ENCODE assay signal across 19 cellular contexts in genomic region chr6:12592634-12593033, GRCh38.
DNase-seq lines count a peak whose midpoint lies in the region; ATAC-seq, FAIRE-seq and TF ChIP-seq lines count a peak whose summit lies in the region.
"Had no signal": no experiment of that assay in that cellular context is flagged by ENCODE, and none has a peak within 500 bp of the region (broad histone marks: within the 10 kb centered on the region; RNA-seq: fewer than 3 reads in every experiment).

No MANE protein-coding gene starts in this region.

- peak; percentile 43 to 75; a peak in 4 of 6 replicates for ATAC-seq in A549
- ATAC-seq in GM19023 (IDR thresholded peaks at IDR 0.05; ENCODE audit: unreplicated experiment): no peak
- ATAC-seq: activated naive CD8-positive, alpha-beta T cell treated with anti-CD3 and anti-CD28 coated beads, Interleukin-2, amount 50 U/mL, for 24 hours had no signal

- no peaks in the 10 kb centered on the region for H3K36me3 Mint-ChIP-seq in MCF 10A (ENCODE audit: insufficient read depth, unreplicated experiment)

- intact Hi-C loops in MCF 10A (cut with micrococcal nuclease): no loop called here
- intact Hi-C loops in stomach (cut with DNase I; ENCODE audit: low total_unique reads): no loop called here

- H3K27me3 ChIP-seq in stomach: no peaks in the 10 kb centered on the region

- no TSS peak for BruUV-seq in MCF 10A (replicated peaks; lab: Mats Ljungman, UMichigan)

- H3K27me3 Mint-ChIP-seq in MCF 10A (ENCODE audit: insufficient read depth, unreplicated experiment): no peaks in the 10 kb centered on the region

- CTCF ChIA-PET in A549 (lab: Yijun Ruan, JAX): interaction anchor here (0.8 to 1.8 kb wide), 2 partner anchors 11 to 14 kb away, joined by 3 to 6 read pairs; no protein-coding TSS in a partner anchor
- CTCF ChIA-PET in MCF 10A (lab: Yijun Ruan, JAX): interaction anchor here (0.6 to 1.9 kb wide), 5 partner anchors 9 to 34 kb away, joined by 3 to 6 read pairs (median 4); no protein-coding TSS in a partner anchor

- POLR2A ChIA-PET in A549 (lab: Yijun Ruan, JAX): no interaction called here
- POLR2A ChIA-PET in MCF 10A (lab: Yijun Ruan, JAX): interaction anchor here (0.7 to 4.0 kb wide), 4 partner anchors 14 to 302 kb away, joined by 3 to 22 read pairs (median 4); partner anchors contain the start of gene EDN1

- H3K9me3 ChIP-seq in A549 (no peaks in the 10 kb centered on the region), stomach (no peaks in the 10 kb centered on the region)

- 0 out of 5 replicates have a peak, but pooled peaks of 1 of the 2 experiments have one; percentile 14 for TF ChIP-seq RAD21 in A549 (conservative IDR thresholded peaks at IDR 0.05 in 1 of 2, IDR thresholded peaks at IDR 0.05 in 1 of 2)

- H3K4me2 ChIP-seq in A549: peak overlapping the region; percentile 56

- no peaks in the 10 kb centered on the region for H3K36me3 ChIP-seq in stomach

- no peak for TF ChIP-seq CTCF in A549 (IDR thresholded peaks at IDR 0.05)
- TF ChIP-seq CTCF in MCF 10A (IDR thresholded peaks at IDR 0.05; ENCODE audit: unreplicated experiment): no peak
- TF ChIP-seq CTCF in stomach (IDR thresholded peaks at IDR 0.05): no peak

- H3K4me1 ChIP-seq in A549 (peaks cover 43% of the 10 kb centered on the region), stomach (peaks cover 0 to 9% (median 4%) of the 10 kb centered on the region in 4 donors)

- DNase-seq in A549 (ENCODE audit: low read depth in 1 of 2, low spot score in 1 of 2) (peak; percentile 9 to 64), HTR-8/SVneo (ENCODE audit: insufficient read length, low spot score) (no peak), MCF 10A (ENCODE audit: unreplicated experiment) (peak; percentile 31), kidney tubule cell (ENCODE audit: low spot score) (peak; percentile 97), stomach (no peak), DMS 273 (lab: John Stamatoyannopoulos, UW; ENCODE audit: unreplicated experiment) (no peak), epidermal melanocyte (ENCODE audit: insufficient read length, low spot score) (no peak)
- DNase-seq: activated CD4-positive, alpha-beta T cell treated with anti-CD3 and anti-CD28 coated beads for 48 hours; activated naive CD8-positive, alpha-beta T cell treated with anti-CD3 and anti-CD28 coated beads, Interleukin-2, amount 50 U/mL, for 24 hours; activated T-cell treated with anti-CD3 and anti-CD28 coated beads, Interleukin-2, amount 50 U/mL, for 48 hours; Caco-2; cerebellar nuclear complex; H9; NCI-H1930; NCI-H526; stimulated activated naive CD4-positive, alpha-beta T cell; T1000 had no signal

- no peak overlapping the region for H3K4me3 ChIP-seq in A549
- H3K4me3 ChIP-seq in stomach: no peak overlapping the region
- H3K4me3 ChIP-seq: skin epidermis had no signal

- peak in 1 of 2 experiments; percentile 24; a peak in 1 of 5 replicates for TF ChIP-seq EP300 in A549 (IDR thresholded peaks at IDR 0.05)
- no peak for TF ChIP-seq EP300 in stomach (IDR thresholded peaks at IDR 0.05)

- WGBS in A549 (ENCODE audit: missing lambda C conversion rate): 13% methylated on average over 4 of the region's 4 CpGs
- 80 to 98% (median 87%) methylated on average over 4 of the region's 4 CpGs for WGBS in stomach, 5 donors

- peak overlapping the region; percentile 76 for H3K27ac Mint-ChIP-seq in MCF 10A (ENCODE audit: low read depth, unreplicated experiment)
- H3K27ac Mint-ChIP-seq: activated naive CD8-positive, alpha-beta T cell treated with anti-CD3 and anti-CD28 coated beads, Interleukin-2, amount 50 U/mL, for 24 hours; H9 had no signal

- peaks cover 9% of the 10 kb centered on the region for H3K4me1 Mint-ChIP-seq in MCF 10A (ENCODE audit: insufficient read depth, unreplicated experiment)

- H3K27ac ChIP-seq in A549: peak overlapping the region; percentile 37 to 68
- H3K27ac ChIP-seq in stomach: no peak overlapping the region

- H3K9me3 Mint-ChIP-seq in MCF 10A (ENCODE audit: unreplicated experiment): no peaks in the 10 kb centered on the region
- H3K9me3 Mint-ChIP-seq: activated naive CD8-positive, alpha-beta T cell treated with anti-CD3 and anti-CD28 coated beads, Interleukin-2, amount 50 U/mL, for 24 hours had no signal

- TF ChIP-seq POLR2A in A549 (IDR thresholded peaks at IDR 0.05; ENCODE audit: low read length) (no peak), stomach (IDR thresholded peaks at IDR 0.05) (no peak)

- no peak for FAIRE-seq in A549 (lab: Jason Lieb, UNC)
- peak; percentile 62 for FAIRE-seq in HTR-8/SVneo (lab: Jason Lieb, UNC)

- no peak overlapping the region for H3K4me3 Mint-ChIP-seq in MCF 10A (ENCODE audit: unreplicated experiment)
- H3K4me3 Mint-ChIP-seq: activated naive CD8-positive, alpha-beta T cell treated with anti-CD3 and anti-CD28 coated beads, Interleukin-2, amount 50 U/mL, for 24 hours; H9 had no signal

TF ChIP-seq in A549, 52 proteins besides CTCF, POLR2A, EP300 and RAD21:
- TF ChIP-seq BHLHE40 (IDR thresholded peaks at IDR 0.05; ENCODE audit: low read depth, low read length) (no peak), CEBPB (IDR thresholded peaks at IDR 0.05) (peak in 1 of 2 experiments; percentile 61; a peak in 1 of 4 replicates), MAX (IDR thresholded peaks at IDR 0.05) (peak; percentile 47; the same call in 1 of the 2 replicates), FOSL2 (IDR thresholded peaks at IDR 0.05) (no peak), FOSL2 (CRISPR knock-in tag; IDR thresholded peaks at IDR 0.05) (peak; percentile 49; the same call in 1 of the 2 replicates), GATA3 (IDR thresholded peaks at IDR 0.05; ENCODE audit: borderline replicate concordance) (peak; percentile 73; the same call in 1 of the 2 replicates)

Comparison
In these comparisons a context has a peak if more than half of its experiments do, and no peak if none do; other contexts are left out.
1. DNase-seq: peak in A549 (2 of 2), MCF 10A (single experiment) and kidney tubule cell (single experiment); none in HTR-8/SVneo (single experiment), stomach (single experiment), DMS 273 (single experiment) and epidermal melanocyte (single experiment).
2. H3K27ac ChIP-seq: peak in A549 (2 of 2); none in stomach (0 of 5).